Comparison of ENCODE assay signal across 19 cellular contexts in the genomic region with DNA sequence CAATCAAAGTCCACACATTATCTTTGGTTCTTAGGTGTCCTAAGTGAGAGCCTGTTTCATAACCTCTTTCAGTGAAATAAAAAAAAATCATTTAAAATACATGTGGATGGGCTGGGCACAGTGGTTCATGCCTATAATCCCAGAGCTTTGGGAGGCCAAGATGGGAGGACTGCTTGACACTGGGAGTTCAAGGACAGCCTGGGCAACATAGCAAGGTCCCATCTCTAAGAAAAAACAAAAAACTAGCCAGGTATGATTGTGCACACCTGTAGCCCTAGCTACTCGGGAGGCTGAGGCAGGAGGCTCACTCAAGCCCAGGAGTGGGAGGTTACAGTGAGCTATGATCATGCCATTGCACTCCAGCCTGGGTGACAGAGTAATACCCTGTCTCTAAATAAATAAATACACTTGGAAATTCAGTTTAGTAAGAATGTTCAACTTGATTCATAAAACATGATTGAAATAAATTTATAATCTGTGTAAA.
"Had no signal": no experiment of that assay in that cellular context is flagged by ENCODE, and none has a peak within 500 bp of the region (broad histone marks: within the 10 kb centered on the region; RNA-seq: fewer than 3 reads in every experiment).

No MANE protein-coding gene starts in this region.

- H3K4me3 ChIP-seq: MG63 had no signal

- H3K27me3 ChIP-seq: MG63 had no signal

- H3K9me3 ChIP-seq: MG63, SK-N-SH had no signal

- DNase-seq: IMR-90, Karpas-422, KG1, MG63, NCI-H1105 treated with DMSO at 0.1 percent for 48 hours, NCI-H1417 treated with DMSO at 0.1 percent for 48 hours, NCI-H146, NCI-H1694 treated with DMSO at 0.1 percent for 48 hours, NCI-H1930, NCI-H2081, NCI-H2107, NCI-H226, NCI-H446, NCI-H510A, NCI-H524 treated with DMSO at 0.1 percent for 48 hours, NCI-H774, RPMI8226, SHP77, SK-N-SH had no signal

- H3K36me3 ChIP-seq: MG63 had no signal
